8 cellular contexts compared by ENCODE assay signal in genomic region chr10:119596537-119597404, GRCh38. TPM values are rescaled to one million over a fixed set of nuclear protein-coding genes. Genes with fewer than 3 reads are reported as not detected.
DNase-seq lines count a peak whose midpoint lies in the region; ATAC-seq, FAIRE-seq and TF ChIP-seq lines count a peak whose summit lies in the region.

Gene TIAL1, minus strand, starts transcription at chr10:119596964. Its CDS starts 499 bp downstream, at chr10:119596465.

- peaks cover 37% of the 10 kb centered on the region for H3K4me1 ChIP-seq in OCI-LY3 (ENCODE audit: low read length)
- peaks cover 19% of the 10 kb centered on the region for H3K4me1 ChIP-seq in mesodermal cell (ENCODE audit: control insufficient read depth, insufficient read depth, low read length, poor library complexity, severe bottlenecking)

- H3K9me3 ChIP-seq in OCI-LY3 (ENCODE audit: insufficient read depth, low read length) (no peaks in the 10 kb centered on the region), mesodermal cell (ENCODE audit: control insufficient read depth, low read length) (peaks cover 9% of the 10 kb centered on the region)

- peak within 1 kb of the TSS; percentile 29 for H2AFZ ChIP-seq in OCI-LY3 (ENCODE audit: low read depth, low read length)

- peak; percentile 99 for FAIRE-seq in endometrium (lab: Jason Lieb, UNC)

- H3K36me3 ChIP-seq in OCI-LY3 (replicated peaks; ENCODE audit: low read depth, low read length), result peaks cover 24% of the 10 kb centered on the region
- peaks cover 20% of the 10 kb centered on the region for H3K36me3 ChIP-seq in mesodermal cell (ENCODE audit: control insufficient read depth, insufficient read depth, low read length)

- no peaks in the 10 kb centered on the region for H3K27me3 ChIP-seq in OCI-LY3 (ENCODE audit: low read depth, low read length)

- peak; percentile 87 for ATAC-seq in GM21515 (IDR thresholded peaks at IDR 0.05; ENCODE audit: unreplicated experiment)

- peak within 1 kb of the TSS; percentile 100 for H3K9ac ChIP-seq in OCI-LY3 (ENCODE audit: low read length)

- peaks cover 49% of the 10 kb centered on the region for H3K79me2 ChIP-seq in OCI-LY3 (ENCODE audit: low read length)

- H3K27ac ChIP-seq in OCI-LY3 (ENCODE audit: low read length) (peak within 1 kb of the TSS; percentile 99), mesodermal cell (ENCODE audit: low read depth, low read length, severe bottlenecking) (peak within 1 kb of the TSS; percentile 99)

- peak; percentile 85 for DNase-seq in D341Med (ENCODE audit: low spot score)
- peak; percentile 89 for DNase-seq in HuH-7 (ENCODE audit: low spot score)
- peak; percentile 95 for DNase-seq in activated CD8-positive, alpha-beta memory T cell treated with anti-CD3 and anti-CD28 coated beads, Interleukin-2, amount 50 U/mL, for 48 hours
- DNase-seq in stimulated activated CD8-positive, alpha-beta memory T cell treated with anti-CD3 and anti-CD28 coated beads, Interleukin-15, amount 100 ng/mL, for 4 hours (ENCODE audit: low read depth in 2 of 2), result peak; percentile 82 to 90

- H3K4me3 ChIP-seq in OCI-LY3 (ENCODE audit: low read length) (peak within 1 kb of the TSS; percentile 100), mesodermal cell (ENCODE audit: extremely low read depth, insufficient read depth, low read length, poor library complexity, severe bottlenecking) (peak within 1 kb of the TSS; percentile 90)

- WGBS in mesodermal cell (ENCODE audit: insufficient coverage in 2 of 2), 2 experiments, result 0% methylated on average over 51 to 60 of the region's 66 CpGs

- no peak for TF ChIP-seq CTCF in OCI-LY3 (IDR thresholded peaks at IDR 0.05; ENCODE audit: low read depth, low read length)

- H4K20me1 ChIP-seq in OCI-LY3 (ENCODE audit: insufficient read depth, low read length), result peaks cover 38% of the 10 kb centered on the region

- peak within 1 kb of the TSS; percentile 85 for H3K4me2 ChIP-seq in OCI-LY3 (ENCODE audit: low read length)

RNA-seq across cellular contexts. Expression of gene TIAL1, which starts in this region (rescaled TPM):
- 135 TPM for polyA plus RNA-seq in mesodermal cell (2013, experiment 1 of 2)
- polyA plus RNA-seq in mesodermal cell (2013, experiment 2 of 2), result 150 TPM

Comparison
In these comparisons a context has a peak if more than half of its experiments do, and no peak if none do; other contexts are left out.
1. Peak in every context shown above with its lines: DNase-seq, ATAC-seq, H3K4me3 ChIP-seq and H3K27ac ChIP-seq.